In the genomic region with DNA sequence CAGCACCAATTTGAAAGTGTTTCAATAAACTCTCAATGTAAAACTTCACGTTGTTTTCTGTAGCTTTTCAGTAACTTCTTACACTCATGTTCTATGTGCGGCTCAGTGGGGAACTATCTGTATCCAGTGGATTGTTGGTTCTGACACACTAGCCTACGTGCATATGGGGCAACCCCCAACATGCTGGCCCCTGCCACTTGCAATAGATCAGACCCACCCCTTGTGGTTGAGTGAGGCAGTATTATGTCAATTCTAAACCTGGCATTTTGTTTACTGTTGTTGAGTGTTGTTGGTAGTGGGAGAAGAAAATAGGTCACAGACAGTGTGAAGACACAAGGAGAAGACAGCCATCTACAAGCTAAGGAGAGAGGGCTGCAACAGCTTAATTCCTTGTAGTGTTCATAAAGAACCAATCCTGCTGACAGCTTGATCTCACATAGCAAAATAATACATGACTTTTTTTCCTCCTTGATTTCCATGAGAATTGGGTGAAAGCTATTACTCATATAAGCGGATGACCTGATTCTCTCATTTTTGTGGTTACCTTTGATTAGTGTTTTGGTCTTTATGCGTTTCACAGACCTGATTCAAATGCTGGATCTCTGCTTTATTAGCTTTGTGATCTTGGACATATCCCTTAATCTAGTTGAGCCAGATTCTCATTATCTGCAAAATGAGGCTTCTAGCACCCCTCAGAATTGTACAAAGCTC, we compare ENCODE assay signal across 13 cellular contexts.
"Had no signal": no experiment of that assay in that cellular context is flagged by ENCODE, and none has a peak within 500 bp of the region (broad histone marks: within the 10 kb centered on the region; RNA-seq: fewer than 3 reads in every experiment).

No MANE protein-coding gene starts in this region.

- ATAC-seq: left lobe of liver had no signal

- H3K27ac Mint-ChIP-seq: activated B cell treated with CpG ODN at 0.5 μM for 24 hours; activated CD4-positive, alpha-beta T cell treated with anti-CD3 and anti-CD28 coated beads, Interleukin-2, amount 10 ng/mL, durations not matched to agents 7 days and 5 days; memory B cell; nephron had no signal

- H3K36me3 Mint-ChIP-seq: memory B cell had no signal

- H3K4me3 Mint-ChIP-seq: activated B cell treated with CpG ODN at 0.5 μM for 24 hours; activated CD4-positive, alpha-beta T cell treated with anti-CD3 and anti-CD28 coated beads, Interleukin-2, amount 10 ng/mL, durations not matched to agents 7 days and 5 days; memory B cell; nephron had no signal

- H3K27me3 Mint-ChIP-seq: activated B cell treated with CpG ODN at 0.5 μM for 24 hours; activated CD4-positive, alpha-beta T cell treated with anti-CD3 and anti-CD28 coated beads, Interleukin-2, amount 10 ng/mL, durations not matched to agents 7 days and 5 days; memory B cell had no signal

- H3K4me1 Mint-ChIP-seq: activated B cell treated with CpG ODN at 0.5 μM for 24 hours; activated CD4-positive, alpha-beta T cell treated with anti-CD3 and anti-CD28 coated beads, Interleukin-2, amount 10 ng/mL, durations not matched to agents 7 days and 5 days; memory B cell had no signal

- H3K9me3 ChIP-seq: ovary, stomach, thoracic aorta had no signal

- H3K4me3 ChIP-seq: ovary, stomach, thoracic aorta had no signal

- DNase-seq: activated B cell treated with CpG ODN at 0.5 μM for 24 hours; activated CD4-positive, alpha-beta T cell treated with anti-CD3 and anti-CD28 coated beads, Interleukin-2, amount 10 ng/mL, durations not matched to agents 7 days and 5 days; activated naive CD4-positive, alpha-beta T cell treated with anti-CD3 and anti-CD28 coated beads, Interleukin-2, amount 50 U/mL, for 16 hours; amniotic stem cell; cerebellar nuclear complex; dermis blood vessel endothelial cell; ovary; stimulated activated CD4-positive, alpha-beta T cell treated with anti-CD3 and anti-CD28 coated beads, Interleukin-4, amount 100 ng/mL, for 4 hours; stomach had no signal
